ENCODE assay signal across 1 cellular context in genomic region chr15:93124126-93124525, GRCh38.
TF ChIP-seq lines count a peak whose summit lies in the region.

No MANE protein-coding gene starts in this region.

TF ChIP-seq in SK-N-SH, 30 proteins besides CTCF, POLR2A, EP300 and RAD21 (continued from another document):
- no peak for TF ChIP-seq PBX3 (IDR thresholded peaks at IDR 0.05)
- no peak for TF ChIP-seq TCF12 (IDR thresholded peaks at IDR 0.05)
- TF ChIP-seq SIN3A (IDR thresholded peaks at IDR 0.05; ENCODE audit: borderline replicate concordance, low read depth, low read length): no peak
- no peak for TF ChIP-seq FOSL2 (IDR thresholded peaks at IDR 0.05; ENCODE audit: borderline replicate concordance, low read depth)
- TF ChIP-seq RCOR1 (IDR thresholded peaks at IDR 0.05; ENCODE audit: low read length): no peak
- no peak for TF ChIP-seq RXRA (IDR thresholded peaks at IDR 0.05; ENCODE audit: borderline replicate concordance, low read depth)
- no peak for TF ChIP-seq CHD2 (IDR thresholded peaks at IDR 0.05; ENCODE audit: low read length, partially characterized antibody)
